1 cellular context compared by ENCODE assay signal in genomic region chr2:120523766-120524165, GRCh38.
TF ChIP-seq lines count a peak whose summit lies in the region.

No MANE protein-coding gene starts in this region.

TF ChIP-seq in HepG2, 621 proteins besides CTCF, POLR2A, EP300 and RAD21 (continued from another document and continues in another):
- no peak for TF ChIP-seq ZNF20 (CRISPR knock-in tag; IDR thresholded peaks at IDR 0.05)
- TF ChIP-seq ZNF512 (CRISPR knock-in tag; IDR thresholded peaks at IDR 0.05), result no peak
- no peak for TF ChIP-seq KLF11 (CRISPR knock-in tag; IDR thresholded peaks at IDR 0.05)
- TF ChIP-seq ZNF562 (CRISPR knock-in tag; IDR thresholded peaks at IDR 0.05; ENCODE audit: borderline replicate concordance), result no peak
- peak; percentile 27; the same call in 1 of the 2 replicates for TF ChIP-seq CREB1 (IDR thresholded peaks at IDR 0.05)
- no peak for TF ChIP-seq CREB1 (CRISPR knock-in tag; IDR thresholded peaks at IDR 0.05)
- TF ChIP-seq ZNF740 (CRISPR knock-in tag; IDR thresholded peaks at IDR 0.05), result no peak
- no peak for TF ChIP-seq E2F2 (CRISPR knock-in tag; IDR thresholded peaks at IDR 0.05; ENCODE audit: borderline replicate concordance)
- no peak for TF ChIP-seq ZNF232 (CRISPR knock-in tag; IDR thresholded peaks at IDR 0.05; ENCODE audit: borderline replicate concordance)
- peak; percentile 7; the same call in 1 of the 2 replicates for TF ChIP-seq ZBTB33 (CRISPR knock-in tag; IDR thresholded peaks at IDR 0.05)
- TF ChIP-seq ZBTB26 (CRISPR knock-in tag; IDR thresholded peaks at IDR 0.05; ENCODE audit: borderline replicate concordance), result 0 out of 2 replicates have a peak, but pooled peaks have one; percentile 30
- TF ChIP-seq KDM5B (CRISPR knock-in tag; IDR thresholded peaks at IDR 0.05; ENCODE audit: borderline replicate concordance), result 0 out of 2 replicates have a peak, but pooled peaks have one; percentile 31
- no peak for TF ChIP-seq ZNF142 (CRISPR knock-in tag; IDR thresholded peaks at IDR 0.05)
- TF ChIP-seq HNF1B (CRISPR knock-in tag; IDR thresholded peaks at IDR 0.05), result no peak
- TF ChIP-seq CBX1 (IDR thresholded peaks at IDR 0.05; ENCODE audit: low read depth), result no peak
- TF ChIP-seq DBP (CRISPR knock-in tag; IDR thresholded peaks at IDR 0.05; ENCODE audit: not compliant biosample characterization), result no peak
- TF ChIP-seq ZMAT3 (CRISPR knock-in tag; conservative IDR thresholded peaks at IDR 0.05), result no peak
- no peak for TF ChIP-seq GLMP (CRISPR knock-in tag; IDR thresholded peaks at IDR 0.05; ENCODE audit: borderline replicate concordance)
- TF ChIP-seq XRCC5 (optimal IDR thresholded peaks at IDR 0.05; ENCODE audit: low read length), result no peak
- no peak for TF ChIP-seq ZNF280B (CRISPR knock-in tag; IDR thresholded peaks at IDR 0.05; ENCODE audit: borderline replicate concordance)
- no peak for TF ChIP-seq KDM1A (CRISPR knock-in tag; IDR thresholded peaks at IDR 0.05)
- no peak for TF ChIP-seq GATAD2A (CRISPR knock-in tag; IDR thresholded peaks at IDR 0.05)
- no peak for TF ChIP-seq ZC3H13 (CRISPR knock-in tag; IDR thresholded peaks at IDR 0.05)
- TF ChIP-seq CERS6 (CRISPR knock-in tag; IDR thresholded peaks at IDR 0.05), result no peak
- TF ChIP-seq RFX5 (IDR thresholded peaks at IDR 0.05; ENCODE audit: low read depth, low read length), result no peak
- no peak for TF ChIP-seq ZNF354B (CRISPR knock-in tag; IDR thresholded peaks at IDR 0.05)
- 0 out of 2 replicates have a peak, but pooled peaks have one; percentile 16 for TF ChIP-seq THAP9 (CRISPR knock-in tag; IDR thresholded peaks at IDR 0.05; ENCODE audit: borderline replicate concordance)
- TF ChIP-seq ZBTB39 (CRISPR knock-in tag; IDR thresholded peaks at IDR 0.05), result no peak
